Comparison of ENCODE assay signal across 15 cellular contexts in the genomic region with DNA sequence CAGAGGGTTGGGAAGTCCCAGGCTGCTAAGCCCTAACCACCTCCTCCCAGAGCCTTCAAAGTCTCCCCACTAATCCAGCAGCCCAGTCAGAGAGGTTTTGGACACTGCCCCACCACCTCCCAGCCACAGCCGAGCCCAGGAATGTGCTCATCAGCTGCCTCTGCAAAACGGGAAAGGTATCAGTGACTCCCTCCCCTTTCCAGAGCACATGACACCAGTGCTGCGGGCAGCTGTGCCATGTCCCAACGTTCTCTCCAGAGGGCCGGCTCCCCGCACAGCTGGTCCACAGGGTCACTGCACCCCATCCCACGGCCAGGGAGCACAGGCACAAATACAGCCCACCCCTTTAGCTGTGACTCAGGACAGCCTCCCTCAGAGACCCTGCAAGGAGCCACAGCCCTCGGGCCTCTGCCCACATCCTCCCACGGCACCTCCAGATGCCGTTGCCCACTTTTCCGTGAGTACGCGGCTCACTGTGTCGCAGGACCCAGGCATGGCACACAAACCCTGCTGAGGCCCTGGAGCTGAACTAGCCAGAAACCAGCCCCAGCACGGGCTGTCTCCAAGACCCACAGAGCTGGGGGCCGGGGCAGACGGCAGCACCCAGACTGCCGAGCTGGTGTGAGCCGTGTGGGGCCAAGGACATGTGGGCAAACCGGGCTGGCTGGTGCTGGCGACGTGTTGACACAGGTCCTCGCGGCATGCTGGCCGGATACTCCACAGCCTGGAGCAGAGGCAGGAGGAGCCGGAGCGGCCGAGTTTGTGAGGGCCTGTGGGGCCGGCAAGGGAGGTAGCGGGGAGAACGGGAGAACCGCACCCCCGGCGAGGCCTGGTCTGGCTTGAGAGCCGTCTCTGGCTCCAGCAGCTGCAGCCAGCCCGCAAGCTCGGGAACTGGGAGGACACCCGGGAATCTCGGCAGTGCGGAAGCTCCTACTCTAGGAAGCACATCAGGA. TPM values are rescaled to one million over a fixed set of nuclear protein-coding genes. Genes with fewer than 3 reads are reported as not detected.
DNase-seq lines count a peak whose midpoint lies in the region; ATAC-seq and TF ChIP-seq lines count a peak whose summit lies in the region.
"Had no signal": no experiment of that assay in that cellular context is flagged by ENCODE, and none has a peak within 500 bp of the region (broad histone marks: within the 10 kb centered on the region; RNA-seq: fewer than 3 reads in every experiment).

No MANE protein-coding gene starts in this region.

- 71% methylated on average over 40 of the region's 40 CpGs for WGBS in urinary bladder

- intact Hi-C loops in Right ventricle myocardium inferior (cut with DNase I) (no loop called here), cardiac septum (cut with DNase I) (no loop called here), lower lobe of right lung (cut with DNase I) (no loop called here)

- no peaks in the 10 kb centered on the region for H3K9me3 ChIP-seq in lower lobe of right lung

- no peak overlapping the region for H3K27ac ChIP-seq in lower lobe of right lung
- peak overlapping the region; percentile 43 for H3K27ac ChIP-seq in urinary bladder (ENCODE audit: low read depth)

- TF ChIP-seq CTCF in chondrocyte (IDR thresholded peaks at IDR 0.05) = no peak
- no peak for TF ChIP-seq CTCF in lower lobe of right lung (IDR thresholded peaks at IDR 0.05)

- H3K4me3 ChIP-seq in lower lobe of right lung = no peak overlapping the region
- no peak overlapping the region for H3K4me3 ChIP-seq in urinary bladder (ENCODE audit: low read depth, low read length)

- no peak for DNase-seq in Right ventricle myocardium inferior (ENCODE audit: missing footprints)
- DNase-seq in cardiac septum (ENCODE audit: low spot score) = no peak
- peak; percentile 95 for DNase-seq in chondrocyte (ENCODE audit: low spot score)
- peak; percentile 67 for DNase-seq in lower lobe of right lung
- no peak for DNase-seq in HCEC 1CT
- DNase-seq in ecto neural progenitor cell (ENCODE audit: low spot score) = no peak
- DNase-seq: activated CD8-positive, alpha-beta memory T cell treated with anti-CD3 and anti-CD28 coated beads, Interleukin-2, amount 50 U/mL, for 4 hours; amygdala; effector memory CD4-positive, alpha-beta T cell; NCI-H187; stimulated activated CD4-positive, alpha-beta T cell treated with anti-CD3 and anti-CD28 coated beads, Interleukin-4, amount 100 ng/mL, for 24 hours had no signal

- peaks cover 14% of the 10 kb centered on the region for H3K36me3 Mint-ChIP-seq in chondrocyte (ENCODE audit: low read depth)

- no peak overlapping the region for H3K4me3 Mint-ChIP-seq in chondrocyte (ENCODE audit: unreplicated experiment)
- H3K4me3 Mint-ChIP-seq: neural crest cell had no signal

- H3K4me1 ChIP-seq in lower lobe of right lung (no peaks in the 10 kb centered on the region), urinary bladder (ENCODE audit: insufficient read depth) (no peaks in the 10 kb centered on the region)

- ATAC-seq in Right ventricle myocardium inferior (peak; percentile 72), lower lobe of right lung (peak; percentile 39 to 57), GM19328 (IDR thresholded peaks at IDR 0.05; ENCODE audit: unreplicated experiment) (no peak)

- H3K9me3 Mint-ChIP-seq in chondrocyte (ENCODE audit: low read depth) = no peaks in the 10 kb centered on the region
- H3K9me3 Mint-ChIP-seq: neural crest cell had no signal

- H3K36me3 ChIP-seq in lower lobe of right lung = peaks cover 39% of the 10 kb centered on the region
- H3K36me3 ChIP-seq in urinary bladder (ENCODE audit: insufficient read depth) = peaks cover 5% of the 10 kb centered on the region

- no peak overlapping the region for H3K27ac Mint-ChIP-seq in chondrocyte (ENCODE audit: unreplicated experiment)

- H3K27me3 Mint-ChIP-seq in chondrocyte (ENCODE audit: low read depth) = no peaks in the 10 kb centered on the region

- H3K4me1 Mint-ChIP-seq in chondrocyte (ENCODE audit: low read depth) = no peaks in the 10 kb centered on the region
- H3K4me1 Mint-ChIP-seq: neural crest cell had no signal

- no peaks in the 10 kb centered on the region for H3K27me3 ChIP-seq in lower lobe of right lung (ENCODE audit: low read depth)

RNA-seq across cellular contexts. Expression of a gene that starts 6.3 kb away (rescaled TPM):
- total RNA-seq in Right ventricle myocardium inferior = not detected
- 0.32 TPM for total RNA-seq in cardiac septum
- not detected in 3 replicates for total RNA-seq in chondrocyte
- not detected for total RNA-seq in lower lobe of right lung
- not detected for total RNA-seq in urinary bladder
- polyA plus RNA-seq in urinary bladder = not detected
- total RNA-seq: G401, neural crest cell had no signal

RNA-seq across cellular contexts. Expression of a gene that starts 8.0 kb away (rescaled TPM):
- total RNA-seq in Right ventricle myocardium inferior = 109 TPM
- total RNA-seq in cardiac septum = 102 TPM
- 122 to 133 TPM (median 131 TPM) in 3 replicates for total RNA-seq in chondrocyte
- 69.2 TPM for total RNA-seq in lower lobe of right lung
- total RNA-seq in urinary bladder = 43.8 TPM
- 190 TPM for polyA plus RNA-seq in urinary bladder

RNA-seq across cellular contexts. Expression of a gene that starts 19.2 kb away (rescaled TPM):
- total RNA-seq in Right ventricle myocardium inferior (355 TPM), cardiac septum (371 TPM), chondrocyte (958 to 1,257 TPM (median 1,012 TPM) in 3 replicates), lower lobe of right lung (432 TPM), urinary bladder (262 TPM)
- 367 TPM for polyA plus RNA-seq in urinary bladder

RNA-seq across cellular contexts. Expression of a gene that starts 30.0 kb away (rescaled TPM):
- total RNA-seq in Right ventricle myocardium inferior (126 TPM), cardiac septum (158 TPM), chondrocyte (452 to 481 TPM (median 476 TPM) in 3 replicates), lower lobe of right lung (331 TPM), urinary bladder (31.0 TPM)
- 277 TPM for polyA plus RNA-seq in urinary bladder

RNA-seq across cellular contexts. Expression of a gene that starts 37.2 kb away (rescaled TPM):
- not detected for total RNA-seq in Right ventricle myocardium inferior
- total RNA-seq in cardiac septum = not detected
- not detected in 3 replicates for total RNA-seq in chondrocyte
- not detected for total RNA-seq in lower lobe of right lung
- total RNA-seq in urinary bladder = not detected
- 0.16 TPM for polyA plus RNA-seq in urinary bladder
- total RNA-seq: neural crest cell had no signal

Comparison
In these comparisons a context has a peak if more than half of its experiments do, and no peak if none do; other contexts are left out.
1. DNase-seq: peak in chondrocyte (single experiment) and lower lobe of right lung (single experiment); none in Right ventricle myocardium inferior (single experiment), cardiac septum (single experiment), HCEC 1CT (single experiment) and ecto neural progenitor cell (single experiment).